In genomic region chr1:63615809-63616420, GRCh38 we compare ENCODE assay signal across 9 cellular contexts. TPM values are rescaled to one million over a fixed set of nuclear protein-coding genes. Genes with fewer than 3 reads are reported as not detected.
DNase-seq lines count a peak whose midpoint lies in the region; ATAC-seq and TF ChIP-seq lines count a peak whose summit lies in the region.
"Had no signal": no experiment of that assay in that cellular context is flagged by ENCODE, and none has a peak within 500 bp of the region (broad histone marks: within the 10 kb centered on the region; RNA-seq: fewer than 3 reads in every experiment).

No MANE protein-coding gene starts in this region.

- H3K9me3 ChIP-seq in right lobe of liver: no peaks in the 10 kb centered on the region
- H3K9me3 ChIP-seq: BLaER1 treated with 17β-estradiol and CSF1 and Interleukin-3, amounts not matched to agents 10 nM and 100 nM had no signal

- H3K27me3 ChIP-seq in right lobe of liver: no peaks in the 10 kb centered on the region
- H3K27me3 ChIP-seq: BLaER1 treated with 17β-estradiol and CSF1 and Interleukin-3, amounts not matched to agents 10 nM and 100 nM had no signal

- no peak overlapping the region for H3K27ac ChIP-seq in coronary artery
- no peak overlapping the region for H3K27ac ChIP-seq in right lobe of liver
- H3K27ac ChIP-seq: BLaER1 treated with 17β-estradiol and CSF1 and Interleukin-3, amounts not matched to agents 10 nM and 100 nM had no signal

- WGBS in right lobe of liver (ENCODE audit: insufficient coverage, low coverage, low lambda C conversion rate, missing lambda C conversion rate): 2% methylated on average over 4 of the region's 5 CpGs

- ATAC-seq in HG02981 (IDR thresholded peaks at IDR 0.05; ENCODE audit: unreplicated experiment) (peak; percentile 54), right lobe of liver (peak; percentile 81 to 85 (median 84))

- peak; percentile 46 for TF ChIP-seq CTCF in coronary artery (IDR thresholded peaks at IDR 0.05)
- peak; percentile 76 to 88 (median 84) for TF ChIP-seq CTCF in right lobe of liver (IDR thresholded peaks at IDR 0.05)

- peak; percentile 52 for DNase-seq in NCI-H1436 (lab: John Stamatoyannopoulos, UW)
- DNase-seq in NCI-H1436 treated with DMSO at 0.1 percent for 48 hours (lab: John Stamatoyannopoulos, UW): no peak
- DNase-seq in NCI-H460 (ENCODE audit: extremely low read depth, low read depth): peak; percentile 63
- DNase-seq in activated CD4-positive, alpha-beta T cell treated with anti-CD3 and anti-CD28 coated beads for 48 hours: peak; percentile 60
- DNase-seq in coronary artery (ENCODE audit: low spot score): no peak
- peak in 2 of 3 donors; percentile 31 to 70 for DNase-seq in right lobe of liver
- DNase-seq in stimulated activated CD8-positive, alpha-beta memory T cell treated with anti-CD3 and anti-CD28 coated beads, Interleukin-12 subunit alpha, Interleukin-12 subunit beta, amount 100 ng/mL, for 4 hours (ENCODE audit: low read depth): peak; percentile 7

- H3K4me1 ChIP-seq in right lobe of liver: peaks cover 0 to 60% (median 12%) of the 10 kb centered on the region in 4 donors

- TF ChIP-seq POLR2A in right lobe of liver (IDR thresholded peaks at IDR 0.05): no peak

- H3K36me3 ChIP-seq in right lobe of liver: no peaks in the 10 kb centered on the region

- intact Hi-C loops in right lobe of liver (cut with DNase I): loop anchor here in 1 of 2 donors (10.0 kb wide), 1 partner anchor 629 kb away; no protein-coding TSS in a partner anchor

- H3K4me3 ChIP-seq in coronary artery (no peak overlapping the region), right lobe of liver (no peak overlapping the region)
- H3K4me3 ChIP-seq: BLaER1 treated with 17β-estradiol and CSF1 and Interleukin-3, amounts not matched to agents 10 nM and 100 nM had no signal

RNA-seq across cellular contexts. Expression of gene PGM1, which starts 22.7 kb away (rescaled TPM):
- total RNA-seq in NCI-H460 (2014; rRNA removed; shearing (Covaris generic)): 23.0 and 23.6 TPM in 2 replicates
- polyA plus RNA-seq in NCI-H460 (2014; cell fraction: nucleus; rRNA removed): 15.2 and 15.4 TPM in 2 replicates
- total RNA-seq in right lobe of liver: 100 to 1,000 TPM; 127 to 220 (median 157) TPM

Comparison
In these comparisons a context has a peak if more than half of its experiments do, and no peak if none do; other contexts are left out.
1. DNase-seq: peak in NCI-H1436 (single experiment), NCI-H460 (single experiment), activated CD4-positive, alpha-beta T cell treated with anti-CD3 and anti-CD28 coated beads for 48 hours (single experiment), right lobe of liver (2 of 3) and stimulated activated CD8-positive, alpha-beta memory T cell treated with anti-CD3 and anti-CD28 coated beads, Interleukin-12 subunit alpha, Interleukin-12 subunit beta, amount 100 ng/mL, for 4 hours (single experiment); none in NCI-H1436 treated with DMSO at 0.1 percent for 48 hours (single experiment) and coronary artery (single experiment).